Comparison of ENCODE assay signal across 26 cellular contexts in genomic region chr6:116012966-116013365, GRCh38. TPM values are rescaled to one million over a fixed set of nuclear protein-coding genes. Genes with fewer than 3 reads are reported as not detected.
DNase-seq lines count a peak whose midpoint lies in the region; ATAC-seq and TF ChIP-seq lines count a peak whose summit lies in the region.
"Had no signal": no experiment of that assay in that cellular context is flagged by ENCODE, and none has a peak within 500 bp of the region (broad histone marks: within the 10 kb centered on the region; RNA-seq: fewer than 3 reads in every experiment).

No MANE protein-coding gene starts in this region.

- in situ Hi-C loops in astrocyte of the spinal cord (cut with HindIII; ENCODE audit: low sequenced_read_pairs): no loop called here

- peak; percentile 1 for ATAC-seq in left lobe of liver
- ATAC-seq in activated naive CD4-positive, alpha-beta T cell treated with anti-CD3 and anti-CD28 coated beads, Interleukin-2, amount 50 U/mL, for 72 hours: no peak
- ATAC-seq in body of pancreas: no peak
- no peak for ATAC-seq in HG03439 (IDR thresholded peaks at IDR 0.05; ENCODE audit: unreplicated experiment)
- ATAC-seq: activated naive CD8-positive, alpha-beta T cell treated with anti-CD3 and anti-CD28 coated beads, Interleukin-2, amount 50 U/mL, for 24 hours; effector memory CD8-positive, alpha-beta T cell; esophagus mucosa; heart right ventricle; left cardiac atrium had no signal

- no peaks in the 10 kb centered on the region for H3K9me3 Mint-ChIP-seq in activated naive CD4-positive, alpha-beta T cell treated with anti-CD3 and anti-CD28 coated beads, Interleukin-2, amount 50 U/mL, for 72 hours
- H3K9me3 Mint-ChIP-seq: activated naive CD8-positive, alpha-beta T cell treated with anti-CD3 and anti-CD28 coated beads, Interleukin-2, amount 50 U/mL, for 24 hours; CD4-positive, CD25-positive, alpha-beta regulatory T cell; effector memory CD8-positive, alpha-beta T cell had no signal

- no peaks in the 10 kb centered on the region for H3K36me3 Mint-ChIP-seq in activated naive CD4-positive, alpha-beta T cell treated with anti-CD3 and anti-CD28 coated beads, Interleukin-2, amount 50 U/mL, for 72 hours
- H3K36me3 Mint-ChIP-seq: CD4-positive, CD25-positive, alpha-beta regulatory T cell had no signal

- H3K36me3 ChIP-seq in left ventricle myocardium inferior: no peaks in the 10 kb centered on the region
- no peaks in the 10 kb centered on the region for H3K36me3 ChIP-seq in body of pancreas (replicated peaks in 1 of 2; ENCODE audit: insufficient read depth in 1 of 2, low read depth in 2 of 2)
- H3K36me3 ChIP-seq: brain microvascular endothelial cell, heart right ventricle, sigmoid colon, suprapubic skin had no signal

- H3K9me3 ChIP-seq in left ventricle myocardium inferior (replicated peaks) (no peaks in the 10 kb centered on the region), body of pancreas (no peaks in the 10 kb centered on the region)
- H3K9me3 ChIP-seq: heart right ventricle, sigmoid colon, suprapubic skin had no signal

- H3K27me3 ChIP-seq in left ventricle myocardium inferior (ENCODE audit: low read depth) (no peaks in the 10 kb centered on the region), body of pancreas (no peaks in the 10 kb centered on the region)
- H3K27me3 ChIP-seq: brain microvascular endothelial cell, heart right ventricle, sigmoid colon, suprapubic skin had no signal

- no peak for TF ChIP-seq POLR2A in body of pancreas (IDR thresholded peaks at IDR 0.05)

- DNase-seq in left ventricle myocardium inferior: no peak
- no peak for DNase-seq in cardiac septum (ENCODE audit: low spot score)
- peak; percentile 5 for DNase-seq in astrocyte of the spinal cord (ENCODE audit: low read depth, low spot score)
- DNase-seq in left lobe of liver (ENCODE audit: low spot score): no peak
- no peak for DNase-seq in SHP77 treated with DMSO at 0.1 percent for 48 hours (lab: John Stamatoyannopoulos, UW)
- no peak for DNase-seq in activated naive CD4-positive, alpha-beta T cell treated with anti-CD3 and anti-CD28 coated beads, Interleukin-2, amount 50 U/mL, for 72 hours (ENCODE audit: low spot score in 2 of 2)
- no peak for DNase-seq in body of pancreas
- DNase-seq: activated CD4-positive, alpha-beta T cell treated with anti-CD3 and anti-CD28 coated beads for 4 hours; activated gamma-delta T cell; activated naive CD8-positive, alpha-beta T cell treated with anti-CD3 and anti-CD28 coated beads, Interleukin-2, amount 50 U/mL, for 24 hours; CD4-positive, CD25-positive, alpha-beta regulatory T cell; cortex of kidney; effector memory CD8-positive, alpha-beta T cell; heart right ventricle; left cardiac atrium; NCI-H1436; NCI-H446; NCI-H774; sigmoid colon; stimulated activated CD4-positive, alpha-beta T cell treated with anti-CD3 and anti-CD28 coated beads, Interleukin-15, amount 100 ng/mL, for 24 hours; stimulated activated naive CD4-positive, alpha-beta T cell had no signal

- H3K27ac ChIP-seq in left ventricle myocardium inferior (replicated peaks): peak overlapping the region; percentile 86
- H3K27ac ChIP-seq in body of pancreas: peak overlapping the region in 2 of 4 donors; percentile 33 to 44
- H3K27ac ChIP-seq: brain microvascular endothelial cell, KMS-11, sigmoid colon, suprapubic skin had no signal

- H3K4me3 ChIP-seq in left ventricle myocardium inferior: no peak overlapping the region
- H3K4me3 ChIP-seq in astrocyte of the spinal cord (ENCODE audit: low read depth, low read length): no peak overlapping the region
- no peak overlapping the region for H3K4me3 ChIP-seq in body of pancreas
- H3K4me3 ChIP-seq: heart right ventricle, sigmoid colon, suprapubic skin had no signal

- TF ChIP-seq CTCF in left ventricle myocardium inferior (IDR thresholded peaks at IDR 0.05; ENCODE audit: borderline replicate concordance): no peak
- no peak for TF ChIP-seq CTCF in astrocyte of the spinal cord (IDR thresholded peaks at IDR 0.05; ENCODE audit: low read depth, low read length)
- TF ChIP-seq CTCF in body of pancreas (IDR thresholded peaks at IDR 0.05): no peak

- H3K4me1 ChIP-seq in left ventricle myocardium inferior (peaks cover 87% of the 10 kb centered on the region), body of pancreas (peaks cover 49% of the 10 kb centered on the region)

- intact Hi-C loops in left ventricle myocardium inferior (cut with micrococcal nuclease): no loop called here
- intact Hi-C loops in cardiac septum (cut with DNase I): no loop called here
- intact Hi-C loops in body of pancreas (cut with DNase I): no loop called here

- H3K27ac Mint-ChIP-seq in activated naive CD4-positive, alpha-beta T cell treated with anti-CD3 and anti-CD28 coated beads, Interleukin-2, amount 50 U/mL, for 72 hours: no peak overlapping the region
- H3K27ac Mint-ChIP-seq: activated naive CD8-positive, alpha-beta T cell treated with anti-CD3 and anti-CD28 coated beads, Interleukin-2, amount 50 U/mL, for 24 hours; CD4-positive, CD25-positive, alpha-beta regulatory T cell; effector memory CD8-positive, alpha-beta T cell had no signal

RNA-seq across cellular contexts. Expression of gene FRK, which starts 47.7 kb away (rescaled TPM):
- total RNA-seq in left ventricle myocardium inferior (11.2 TPM), cardiac septum (2.6 TPM), left lobe of liver (12.6 TPM), body of pancreas (1 to 10 TPM; 7.9 to 9.1 TPM)
- total RNA-seq in activated naive CD4-positive, alpha-beta T cell treated with anti-CD3 and anti-CD28 coated beads, Interleukin-2, amount 50 U/mL, for 72 hours: under 1 TPM; 0.02 to 0.12 TPM
- total RNA-seq: CD4-positive, CD25-positive, alpha-beta regulatory T cell had no signal
